19 cellular contexts compared by ENCODE assay signal in the genomic region with DNA sequence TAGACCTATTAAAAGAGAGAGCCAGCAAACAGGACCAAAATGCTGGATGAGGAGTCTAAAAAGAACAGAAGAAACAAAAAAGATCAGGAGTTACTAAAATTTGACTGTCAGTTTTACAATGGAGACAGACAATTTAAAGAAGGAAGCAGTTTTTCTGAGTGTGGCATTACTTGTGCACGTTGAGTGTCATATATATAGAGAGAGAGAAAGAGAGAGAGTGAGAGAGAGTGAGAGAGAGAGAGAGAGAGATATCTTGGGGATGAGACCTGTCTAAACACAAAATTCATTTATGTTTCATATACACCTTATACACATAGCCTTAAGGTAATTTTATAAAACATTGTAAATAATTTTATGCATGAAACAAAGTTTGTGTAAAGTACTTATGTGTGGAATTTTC.
"Had no signal": no experiment of that assay in that cellular context is flagged by ENCODE, and none has a peak within 500 bp of the region (broad histone marks: within the 10 kb centered on the region; RNA-seq: fewer than 3 reads in every experiment).

No MANE protein-coding gene starts in this region.

- H3K9me3 Mint-ChIP-seq: activated naive CD4-positive, alpha-beta T cell treated with anti-CD3 and anti-CD28 coated beads for 36 hours; activated naive CD8-positive, alpha-beta T cell treated with anti-CD3 and anti-CD28 coated beads, Interleukin-2, amount 50 U/mL, for 24 hours; nephron had no signal

- H3K9me3 ChIP-seq: mucosa of descending colon, right atrium auricular region, tibial artery had no signal

- H3K36me3 ChIP-seq: right atrium auricular region, tibial artery had no signal

- H3K27ac ChIP-seq: right atrium auricular region, tibial artery had no signal

- H3K4me3 ChIP-seq: mucosa of descending colon, right atrium auricular region, tibial artery had no signal

- H3K27ac Mint-ChIP-seq: activated naive CD4-positive, alpha-beta T cell treated with anti-CD3 and anti-CD28 coated beads for 36 hours; activated naive CD8-positive, alpha-beta T cell treated with anti-CD3 and anti-CD28 coated beads, Interleukin-2, amount 50 U/mL, for 24 hours; activated T-helper 17 cell treated with anti-CD3 and anti-CD28 coated beads, Interleukin-2, amount 50 U/mL, for 72 hours; nephron; progenitor cell of endocrine pancreas had no signal

- ATAC-seq: activated naive CD8-positive, alpha-beta T cell treated with anti-CD3 and anti-CD28 coated beads, Interleukin-2, amount 50 U/mL, for 24 hours; activated T-helper 17 cell treated with anti-CD3 and anti-CD28 coated beads, Interleukin-2, amount 50 U/mL, for 72 hours; left colon; mucosa of descending colon had no signal

- DNase-seq: activated CD4-positive, alpha-beta T cell treated with anti-CD3 and anti-CD28 coated beads, Interleukin-2, amount 50 U/mL, for 4 hours; activated CD4-positive, CD25-positive, alpha-beta regulatory T cell treated with anti-CD3 and anti-CD28 coated beads, Interleukin-2, amount 50 U/mL, for 72 hours; activated naive CD4-positive, alpha-beta T cell treated with anti-CD3 and anti-CD28 coated beads for 36 hours; activated naive CD8-positive, alpha-beta T cell treated with anti-CD3 and anti-CD28 coated beads, Interleukin-2, amount 50 U/mL, for 24 hours; activated T-cell treated with anti-CD3 and anti-CD28 coated beads for 4 hours; aorta; head of caudate nucleus; left colon; mammary epithelial cell; mucosa of descending colon; occipital lobe; stimulated activated CD4-positive, alpha-beta T cell treated with anti-CD3 and anti-CD28 coated beads, Interleukin-15, amount 100 ng/mL, for 24 hours; stimulated activated CD4-positive, alpha-beta T cell treated with anti-CD3 and anti-CD28 coated beads, Interleukin-4, amount 100 ng/mL, for 1 hour; stimulated activated naive CD4-positive, alpha-beta T cell; tibial artery had no signal

- H3K4me3 Mint-ChIP-seq: activated naive CD4-positive, alpha-beta T cell treated with anti-CD3 and anti-CD28 coated beads for 36 hours; activated naive CD8-positive, alpha-beta T cell treated with anti-CD3 and anti-CD28 coated beads, Interleukin-2, amount 50 U/mL, for 24 hours had no signal
